29 cellular contexts compared by ENCODE assay signal in the genomic region with DNA sequence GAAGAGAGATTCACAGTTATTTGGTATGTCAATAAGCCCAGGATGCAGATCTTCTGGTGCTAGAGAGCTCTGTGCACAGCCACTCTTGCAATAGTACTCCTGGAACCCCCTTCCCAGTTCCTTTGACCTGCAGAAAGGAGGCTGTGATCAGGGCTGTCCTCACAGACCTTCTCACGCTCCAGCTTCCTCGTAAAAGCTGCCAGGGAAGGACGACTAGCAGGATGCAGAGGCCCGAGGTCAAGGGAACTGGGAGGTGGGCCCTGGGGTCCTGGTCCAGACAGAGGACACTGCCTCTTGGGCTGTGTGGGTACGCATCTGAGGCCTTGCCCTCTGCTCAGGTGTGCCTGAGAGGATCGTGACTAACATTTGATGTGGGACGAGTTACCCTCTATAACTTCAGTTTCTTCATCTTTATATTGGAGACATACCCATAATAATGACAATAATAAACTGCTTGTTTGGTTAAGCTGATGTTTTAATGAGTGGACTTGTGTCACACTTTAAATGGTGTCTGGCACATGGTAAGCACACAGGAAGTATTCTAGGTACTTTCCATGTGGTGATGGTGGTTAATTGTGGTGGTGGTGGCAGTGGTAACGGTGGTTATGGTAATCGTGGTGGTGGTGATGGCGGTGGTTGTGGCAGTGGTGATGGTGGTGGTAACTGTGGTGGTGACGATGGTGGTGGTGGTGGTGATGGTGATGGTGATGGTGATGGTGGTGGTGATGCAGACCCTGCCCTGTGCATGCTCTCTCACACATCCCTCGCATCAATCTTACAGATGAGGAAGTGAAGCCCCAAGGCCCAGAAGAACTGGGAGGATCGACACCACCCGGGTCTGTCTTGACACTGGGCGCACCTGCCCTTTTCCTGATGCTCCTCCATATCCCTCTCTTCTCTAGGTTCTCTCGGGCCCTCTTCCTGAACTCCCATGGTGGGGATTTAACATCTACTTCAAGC.
DNase-seq lines count a peak whose midpoint lies in the region; ATAC-seq and TF ChIP-seq lines count a peak whose summit lies in the region.
"Had no signal": no experiment of that assay in that cellular context is flagged by ENCODE, and none has a peak within 500 bp of the region (broad histone marks: within the 10 kb centered on the region; RNA-seq: fewer than 3 reads in every experiment).

No MANE protein-coding gene starts in this region.

- H3K4me1 ChIP-seq in body of pancreas, result peaks cover 38% of the 10 kb centered on the region
- H3K4me1 ChIP-seq in upper lobe of right lung, result no peaks in the 10 kb centered on the region
- H3K4me1 ChIP-seq: adrenal gland, BLaER1, HAP-1, left lung had no signal

- CTCF ChIA-PET in activated CD4-positive, alpha-beta memory T cell treated with anti-CD3 and anti-CD28 coated beads, Interleukin-2, amount 10 ng/mL, durations not matched to agents 7 days and 5 days (lab: Charles Lee), result interaction anchor here (1.2 kb wide), 1 partner anchor 50 kb away, joined by 3 read pairs; no protein-coding TSS in a partner anchor

- intact Hi-C loops in body of pancreas (cut with DNase I) (no loop called here), upper lobe of right lung (cut with DNase I) (no loop called here)

- H3K27me3 ChIP-seq in body of pancreas, result no peaks in the 10 kb centered on the region
- H3K27me3 ChIP-seq in upper lobe of right lung, result no peaks in the 10 kb centered on the region
- H3K27me3 ChIP-seq: adrenal gland, BLaER1, left lung, stomach had no signal

- H3K4me3 Mint-ChIP-seq in activated naive CD4-positive, alpha-beta T cell treated with anti-CD3 and anti-CD28 coated beads, Interleukin-2, amount 50 U/mL, for 24 hours, result no peak overlapping the region
- peak overlapping the region; percentile 22 for H3K4me3 Mint-ChIP-seq in activated CD4-positive, alpha-beta memory T cell treated with anti-CD3 and anti-CD28 coated beads, Interleukin-2, amount 10 ng/mL, durations not matched to agents 7 days and 5 days
- H3K4me3 Mint-ChIP-seq: activated T-helper 17 cell treated with anti-CD3 and anti-CD28 coated beads, Interleukin-2, amount 50 U/mL, for 72 hours; endodermal cell; memory B cell; neural crest cell; T-helper 17 cell had no signal

- WGBS in body of pancreas, 2 donors, result 92 to 93% methylated on average over 16 of the region's 16 CpGs

- H3K27ac ChIP-seq in body of pancreas, result peak overlapping the region; percentile 14 to 89 (median 60)
- H3K27ac ChIP-seq in upper lobe of right lung, result no peak overlapping the region
- H3K27ac ChIP-seq: adrenal gland, BLaER1, HL-60, left lung, stomach had no signal

- POLR2A ChIA-PET in activated CD4-positive, alpha-beta memory T cell treated with anti-CD3 and anti-CD28 coated beads, Interleukin-2, amount 10 ng/mL, durations not matched to agents 7 days and 5 days (lab: Charles Lee), result no interaction called here

- ATAC-seq in body of pancreas, result no peak
- no peak for ATAC-seq in upper lobe of right lung
- no peak for ATAC-seq in GM19023 (IDR thresholded peaks at IDR 0.05; ENCODE audit: unreplicated experiment)
- ATAC-seq: activated T-helper 17 cell treated with anti-CD3 and anti-CD28 coated beads, Interleukin-2, amount 50 U/mL, for 72 hours; left lung; Right ventricle myocardium inferior; T-helper 17 cell had no signal

- H3K9me3 Mint-ChIP-seq in activated naive CD4-positive, alpha-beta T cell treated with anti-CD3 and anti-CD28 coated beads, Interleukin-2, amount 50 U/mL, for 24 hours, result no peaks in the 10 kb centered on the region
- H3K9me3 Mint-ChIP-seq in activated CD4-positive, alpha-beta memory T cell treated with anti-CD3 and anti-CD28 coated beads, Interleukin-2, amount 10 ng/mL, durations not matched to agents 7 days and 5 days, result no peaks in the 10 kb centered on the region
- H3K9me3 Mint-ChIP-seq: activated T-helper 17 cell treated with anti-CD3 and anti-CD28 coated beads, Interleukin-2, amount 50 U/mL, for 72 hours; endodermal cell had no signal

- peak overlapping the region; percentile 82 for H3K27ac Mint-ChIP-seq in activated naive CD4-positive, alpha-beta T cell treated with anti-CD3 and anti-CD28 coated beads, Interleukin-2, amount 50 U/mL, for 24 hours
- peak overlapping the region; percentile 53 for H3K27ac Mint-ChIP-seq in activated CD4-positive, alpha-beta memory T cell treated with anti-CD3 and anti-CD28 coated beads, Interleukin-2, amount 10 ng/mL, durations not matched to agents 7 days and 5 days
- H3K27ac Mint-ChIP-seq: activated T-helper 17 cell treated with anti-CD3 and anti-CD28 coated beads, Interleukin-2, amount 50 U/mL, for 72 hours; endodermal cell; memory B cell; T-helper 17 cell had no signal

- H3K9me3 ChIP-seq in body of pancreas, result no peaks in the 10 kb centered on the region
- no peaks in the 10 kb centered on the region for H3K9me3 ChIP-seq in upper lobe of right lung
- H3K9me3 ChIP-seq: adrenal gland, BLaER1, HAP-1, left lung, SK-N-SH, stomach had no signal

- no peaks in the 10 kb centered on the region for H3K27me3 Mint-ChIP-seq in activated naive CD4-positive, alpha-beta T cell treated with anti-CD3 and anti-CD28 coated beads, Interleukin-2, amount 50 U/mL, for 24 hours
- no peaks in the 10 kb centered on the region for H3K27me3 Mint-ChIP-seq in activated CD4-positive, alpha-beta memory T cell treated with anti-CD3 and anti-CD28 coated beads, Interleukin-2, amount 10 ng/mL, durations not matched to agents 7 days and 5 days
- H3K27me3 Mint-ChIP-seq: activated T-helper 17 cell treated with anti-CD3 and anti-CD28 coated beads, Interleukin-2, amount 50 U/mL, for 72 hours; memory B cell had no signal

- TF ChIP-seq CTCF in body of pancreas (IDR thresholded peaks at IDR 0.05) (no peak), upper lobe of right lung (IDR thresholded peaks at IDR 0.05) (no peak)

- H3K4me1 Mint-ChIP-seq in activated naive CD4-positive, alpha-beta T cell treated with anti-CD3 and anti-CD28 coated beads, Interleukin-2, amount 50 U/mL, for 24 hours, result no peaks in the 10 kb centered on the region
- peaks cover 6% of the 10 kb centered on the region for H3K4me1 Mint-ChIP-seq in activated CD4-positive, alpha-beta memory T cell treated with anti-CD3 and anti-CD28 coated beads, Interleukin-2, amount 10 ng/mL, durations not matched to agents 7 days and 5 days
- H3K4me1 Mint-ChIP-seq: activated T-helper 17 cell treated with anti-CD3 and anti-CD28 coated beads, Interleukin-2, amount 50 U/mL, for 72 hours; memory B cell had no signal

- DNase-seq in activated naive CD4-positive, alpha-beta T cell treated with anti-CD3 and anti-CD28 coated beads, Interleukin-2, amount 50 U/mL, for 16 hours, result no peak
- DNase-seq in activated CD4-positive, alpha-beta memory T cell treated with anti-CD3 and anti-CD28 coated beads, Interleukin-2, amount 10 ng/mL, durations not matched to agents 7 days and 5 days, result no peak
- DNase-seq in body of pancreas, result no peak
- peak; percentile 29 for DNase-seq in upper lobe of right lung
- DNase-seq in DMS79 treated with DMSO at 0.1 percent for 48 hours (lab: John Stamatoyannopoulos, UW), result no peak
- DNase-seq: activated CD4-positive, CD25-positive, alpha-beta regulatory T cell treated with anti-CD3 and anti-CD28 coated beads, Interleukin-2, amount 50 U/mL, for 72 hours; adrenal gland; cerebellar nuclear complex; dermis blood vessel endothelial cell; endodermal cell; glutamatergic neuron; Kasumi-1; left lung; NCI-H1417; NCI-H2029 treated with DMSO at 0.1 percent for 48 hours; NCI-H69; SK-N-SH; stomach; T-helper 17 cell had no signal

- H3K4me3 ChIP-seq in body of pancreas (no peak overlapping the region), upper lobe of right lung (no peak overlapping the region)
- H3K4me3 ChIP-seq: adrenal gland, BLaER1, HAP-1, left lung, smooth muscle cell, stomach had no signal

- H3K36me3 Mint-ChIP-seq in activated naive CD4-positive, alpha-beta T cell treated with anti-CD3 and anti-CD28 coated beads, Interleukin-2, amount 50 U/mL, for 24 hours, result no peaks in the 10 kb centered on the region
- no peaks in the 10 kb centered on the region for H3K36me3 Mint-ChIP-seq in activated CD4-positive, alpha-beta memory T cell treated with anti-CD3 and anti-CD28 coated beads, Interleukin-2, amount 10 ng/mL, durations not matched to agents 7 days and 5 days (ENCODE audit: low read depth)
- H3K36me3 Mint-ChIP-seq: memory B cell had no signal

- no peaks in the 10 kb centered on the region for H3K36me3 ChIP-seq in body of pancreas (replicated peaks in 1 of 2; ENCODE audit: insufficient read depth in 1 of 2, low read depth in 2 of 2)
- H3K36me3 ChIP-seq in upper lobe of right lung, result no peaks in the 10 kb centered on the region
- H3K36me3 ChIP-seq: adrenal gland, BLaER1, HAP-1, left lung, stomach had no signal

- TF ChIP-seq POLR2A in body of pancreas (IDR thresholded peaks at IDR 0.05), result no peak
